In genomic region chr7:2997014-2997413, GRCh38 we compare ENCODE assay signal across 1 cellular context.
TF ChIP-seq lines count a peak whose summit lies in the region.

No MANE protein-coding gene starts in this region.

TF ChIP-seq in GM23338, 12 proteins besides CTCF, POLR2A, EP300 and RAD21 (continued from another document):
- TF ChIP-seq CREB1 (CRISPR knock-in tag; IDR thresholded peaks at IDR 0.05; ENCODE audit: low read depth) = no peak
- no peak for TF ChIP-seq REST (IDR thresholded peaks at IDR 0.05; ENCODE audit: unreplicated experiment)
- no peak for TF ChIP-seq STAT1 (IDR thresholded peaks at IDR 0.05; ENCODE audit: unreplicated experiment)
- TF ChIP-seq ZNF331 (CRISPR knock-in tag; IDR thresholded peaks at IDR 0.05; ENCODE audit: low read depth) = no peak
- no peak for TF ChIP-seq EZH2phosphoT487 (IDR thresholded peaks at IDR 0.05; ENCODE audit: unreplicated experiment)
- no peak for TF ChIP-seq ZNF114 (CRISPR knock-in tag; IDR thresholded peaks at IDR 0.05)
- TF ChIP-seq JUNB (IDR thresholded peaks at IDR 0.05; ENCODE audit: unreplicated experiment) = no peak
- no peak for TF ChIP-seq ETS1 (IDR thresholded peaks at IDR 0.05)
- TF ChIP-seq NANOG (IDR thresholded peaks at IDR 0.05; ENCODE audit: borderline replicate concordance) = no peak
- TF ChIP-seq EZH2 (IDR thresholded peaks at IDR 0.05; ENCODE audit: low read depth, unreplicated experiment) = no peak
